Comparison of ENCODE assay signal across 11 cellular contexts in genomic region chr20:36969478-36970186, GRCh38. TPM values are rescaled to one million over a fixed set of nuclear protein-coding genes. Genes with fewer than 3 reads are reported as not detected.
DNase-seq lines count a peak whose midpoint lies in the region; ATAC-seq and FAIRE-seq lines count a peak whose summit lies in the region.
"Had no signal": no experiment of that assay in that cellular context is flagged by ENCODE, and none has a peak within 500 bp of the region (broad histone marks: within the 10 kb centered on the region; RNA-seq: fewer than 3 reads in every experiment).

No MANE protein-coding gene starts in this region.

- no peaks in the 10 kb centered on the region for H3K9me3 ChIP-seq in effector memory CD4-positive, alpha-beta T cell (ENCODE audit: control insufficient read depth, low read length)
- H3K9me3 ChIP-seq in small intestine (ENCODE audit: control insufficient read depth, low read depth): no peaks in the 10 kb centered on the region
- H3K9me3 ChIP-seq: heart left ventricle had no signal

- peak; percentile 23 for DNase-seq in MV-4-11 (lab: John Stamatoyannopoulos, UW)
- peak; percentile 70 for DNase-seq in activated CD8-positive, alpha-beta memory T cell treated with anti-CD3 and anti-CD28 coated beads for 24 hours
- no peak for DNase-seq in effector memory CD4-positive, alpha-beta T cell
- peak; percentile 25 for DNase-seq in small intestine
- no peak for DNase-seq in DMS53 (lab: John Stamatoyannopoulos, UW)
- no peak for DNase-seq in NCI-H128 (lab: John Stamatoyannopoulos, UW; ENCODE audit: unreplicated experiment)
- DNase-seq in NCI-H2171 (lab: John Stamatoyannopoulos, UW): no peak
- DNase-seq: cortex of kidney, DMS153, heart left ventricle had no signal

- H3K4me3 ChIP-seq in effector memory CD4-positive, alpha-beta T cell (ENCODE audit: insufficient read depth, low read depth, low read length, poor library complexity, severe bottlenecking): peak overlapping the region; percentile 24
- no peak overlapping the region for H3K4me3 ChIP-seq in small intestine (ENCODE audit: low read depth in 1 of 2, low read length in 2 of 2)
- H3K4me3 ChIP-seq: heart left ventricle had no signal

- no peaks in the 10 kb centered on the region for H3K27me3 ChIP-seq in effector memory CD4-positive, alpha-beta T cell (replicated peaks; ENCODE audit: control insufficient read depth, insufficient read depth, low read length, poor library complexity, severe bottlenecking)
- H3K27me3 ChIP-seq in small intestine (ENCODE audit: control insufficient read depth in 2 of 2, insufficient read depth in 2 of 2, low read length in 2 of 2): no peaks in the 10 kb centered on the region
- H3K27me3 ChIP-seq: heart left ventricle had no signal

- no peak for FAIRE-seq in small intestine (lab: Jason Lieb, UNC)

- peaks cover 45% of the 10 kb centered on the region for H3K4me1 ChIP-seq in effector memory CD4-positive, alpha-beta T cell (ENCODE audit: control insufficient read depth, insufficient read depth, low read length, poor library complexity, severe bottlenecking)
- no peaks in the 10 kb centered on the region for H3K4me1 ChIP-seq in small intestine (ENCODE audit: control insufficient read depth in 2 of 2, insufficient read depth in 1 of 2, low read depth in 1 of 2, low read length in 1 of 2)

- no peaks in the 10 kb centered on the region for H3K36me3 ChIP-seq in effector memory CD4-positive, alpha-beta T cell (ENCODE audit: control insufficient read depth, insufficient read depth, low read length)
- H3K36me3 ChIP-seq in small intestine (ENCODE audit: control insufficient read depth in 2 of 2, insufficient read depth in 2 of 2, low read length in 2 of 2): no peaks in the 10 kb centered on the region
- H3K36me3 ChIP-seq: heart left ventricle had no signal

- 71 to 79% (median 75%) methylated on average over 10 of the region's 10 CpGs for WGBS in small intestine, 3 donors

- no peak for ATAC-seq in GM21576 (IDR thresholded peaks at IDR 0.05; ENCODE audit: unreplicated experiment)

- H3K27ac ChIP-seq in effector memory CD4-positive, alpha-beta T cell (ENCODE audit: insufficient read depth, low read length, poor library complexity, severe bottlenecking): peak overlapping the region; percentile 61
- peak overlapping the region; percentile 30 to 67 for H3K27ac ChIP-seq in small intestine (ENCODE audit: low read depth in 1 of 2, low read length in 1 of 2)

RNA-seq across cellular contexts. Expression of gene SAMHD1, which starts 18.1 kb away (rescaled TPM):
- 10 to 100 TPM; 22.8 to 78.8 (median 27.3) TPM for polyA plus RNA-seq in small intestine

Comparison
In these comparisons a context has a peak if more than half of its experiments do, and no peak if none do; other contexts are left out.
1. DNase-seq: peak in MV-4-11 (single experiment), activated CD8-positive, alpha-beta memory T cell treated with anti-CD3 and anti-CD28 coated beads for 24 hours (single experiment) and small intestine (single experiment); none in effector memory CD4-positive, alpha-beta T cell (0 of 3), DMS53 (single experiment), NCI-H128 (single experiment) and NCI-H2171 (single experiment).